In the genomic region with DNA sequence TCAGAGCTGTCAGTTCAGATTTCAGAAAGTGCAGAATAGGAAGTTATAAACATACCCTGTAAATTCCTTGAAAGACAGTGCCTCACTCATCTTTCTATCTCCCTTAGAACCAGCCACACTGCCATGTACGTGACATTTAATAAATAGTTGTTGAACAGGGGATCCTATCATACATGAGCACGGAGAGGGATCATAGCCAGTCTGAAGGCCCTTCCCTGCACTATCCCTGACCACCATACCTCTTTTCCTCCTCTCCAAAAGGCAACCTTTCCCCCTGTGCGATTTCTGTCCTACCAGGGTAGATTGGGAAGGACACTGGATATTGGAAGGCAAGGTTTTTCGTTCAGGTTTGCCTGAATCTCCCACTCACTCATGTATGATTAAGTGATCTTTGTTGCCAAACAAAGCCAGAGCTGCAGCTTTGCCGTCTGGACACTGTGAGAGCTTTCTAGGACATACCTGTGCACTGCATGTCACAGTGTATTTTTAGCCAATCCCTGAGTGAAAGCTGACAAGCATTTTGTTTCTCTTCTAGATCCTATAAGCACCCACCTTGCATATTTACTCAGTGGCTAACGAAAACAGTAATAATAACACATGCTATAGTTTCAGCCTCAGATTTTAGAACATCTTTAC, we compare ENCODE assay signal across 18 cellular contexts.
"Had no signal": no experiment of that assay in that cellular context is flagged by ENCODE, and none has a peak within 500 bp of the region (broad histone marks: within the 10 kb centered on the region; RNA-seq: fewer than 3 reads in every experiment).

No MANE protein-coding gene starts in this region.

- H3K9me3 Mint-ChIP-seq: activated CD4-positive, alpha-beta memory T cell treated with anti-CD3 and anti-CD28 coated beads for 36 hours; activated naive CD4-positive, alpha-beta T cell treated with anti-CD3 and anti-CD28 coated beads, Interleukin-2, amount 50 U/mL, for 24 hours; type B pancreatic cell had no signal

- DNase-seq: activated CD4-positive, alpha-beta memory T cell treated with anti-CD3 and anti-CD28 coated beads for 36 hours; activated CD4-positive, alpha-beta T cell treated with anti-CD3 and anti-CD28 coated beads for 36 hours; activated effector memory CD4-positive, alpha-beta T cell treated with Interleukin-2 at 50 U/mL for 16 hours; activated T-cell treated with anti-CD3 and anti-CD28 coated beads, Interleukin-2, amount 50 U/mL, for 4 hours; adrenal gland; central memory CD4-positive, alpha-beta T cell; effector memory CD4-positive, alpha-beta T cell; mesenchymal stem cell; occipital lobe; right lobe of liver; stimulated activated naive CD8-positive, alpha-beta T cell treated with anti-CD3 and anti-CD28 coated beads, Interleukin-15, Interleukin-2, amounts not matched to agents 100 U/mL and 50 U/mL, for 24 hours; WERI-Rb-1 had no signal

- H3K4me3 ChIP-seq: adrenal gland, right lobe of liver, suprapubic skin had no signal

- H3K4me1 ChIP-seq: adrenal gland, right lobe of liver, suprapubic skin had no signal

- H3K27me3 Mint-ChIP-seq: activated CD4-positive, alpha-beta memory T cell treated with anti-CD3 and anti-CD28 coated beads for 36 hours; activated CD4-positive, alpha-beta T cell treated with anti-CD3 and anti-CD28 coated beads for 36 hours; activated naive CD4-positive, alpha-beta T cell treated with anti-CD3 and anti-CD28 coated beads, Interleukin-2, amount 50 U/mL, for 24 hours; dendritic cell treated with granulocyte-macrophage colony-stimulating factor and Interleukin-4, amounts not matched to agents 40 ng/mL and 50 ng/mL, for 4 days; natural killer cell treated with Interleukin-12 subunit alpha and Interleukin-12 subunit beta and Interleukin-15 and Interleukin-18, amount 100 ng/mL, for 72 hours had no signal

- H3K4me1 Mint-ChIP-seq: activated CD4-positive, alpha-beta T cell treated with anti-CD3 and anti-CD28 coated beads for 36 hours; activated naive CD4-positive, alpha-beta T cell treated with anti-CD3 and anti-CD28 coated beads, Interleukin-2, amount 50 U/mL, for 24 hours had no signal

- H3K9me3 ChIP-seq: adrenal gland, right lobe of liver, suprapubic skin had no signal

- H3K36me3 Mint-ChIP-seq: activated CD4-positive, alpha-beta memory T cell treated with anti-CD3 and anti-CD28 coated beads for 36 hours; activated naive CD4-positive, alpha-beta T cell treated with anti-CD3 and anti-CD28 coated beads, Interleukin-2, amount 50 U/mL, for 24 hours; type B pancreatic cell had no signal

- H3K27me3 ChIP-seq: adrenal gland, right lobe of liver, suprapubic skin had no signal

- H3K27ac Mint-ChIP-seq: activated CD4-positive, alpha-beta memory T cell treated with anti-CD3 and anti-CD28 coated beads for 36 hours; activated CD4-positive, alpha-beta T cell treated with anti-CD3 and anti-CD28 coated beads for 36 hours; activated naive CD4-positive, alpha-beta T cell treated with anti-CD3 and anti-CD28 coated beads, Interleukin-2, amount 50 U/mL, for 24 hours; dendritic cell treated with granulocyte-macrophage colony-stimulating factor and Interleukin-4, amounts not matched to agents 40 ng/mL and 50 ng/mL, for 4 days; natural killer cell treated with Interleukin-12 subunit alpha and Interleukin-12 subunit beta and Interleukin-15 and Interleukin-18, amount 100 ng/mL, for 72 hours; type B pancreatic cell had no signal

- H3K4me3 Mint-ChIP-seq: activated CD4-positive, alpha-beta memory T cell treated with anti-CD3 and anti-CD28 coated beads for 36 hours; activated CD4-positive, alpha-beta T cell treated with anti-CD3 and anti-CD28 coated beads for 36 hours; activated naive CD4-positive, alpha-beta T cell treated with anti-CD3 and anti-CD28 coated beads, Interleukin-2, amount 50 U/mL, for 24 hours; activated T-cell treated with anti-CD3 and anti-CD28 coated beads, Interleukin-2, amount 50 U/mL, for 4 hours; dendritic cell treated with granulocyte-macrophage colony-stimulating factor and Interleukin-4, amounts not matched to agents 40 ng/mL and 50 ng/mL, for 4 days; natural killer cell treated with Interleukin-12 subunit alpha and Interleukin-12 subunit beta and Interleukin-15 and Interleukin-18, amount 100 ng/mL, for 72 hours; type B pancreatic cell had no signal

- H3K36me3 ChIP-seq: adrenal gland, right lobe of liver, suprapubic skin, WERI-Rb-1 had no signal

- ATAC-seq: activated CD4-positive, alpha-beta T cell treated with anti-CD3 and anti-CD28 coated beads for 36 hours; activated T-cell treated with anti-CD3 and anti-CD28 coated beads, Interleukin-2, amount 50 U/mL, for 4 hours; natural killer cell treated with Interleukin-12 subunit alpha and Interleukin-12 subunit beta and Interleukin-15 and Interleukin-18, amount 100 ng/mL, for 72 hours; right lobe of liver; stimulated activated naive CD8-positive, alpha-beta T cell treated with anti-CD3 and anti-CD28 coated beads, Interleukin-15, Interleukin-2, amounts not matched to agents 100 U/mL and 50 U/mL, for 24 hours had no signal

- H3K27ac ChIP-seq: adrenal gland, epithelial cell of prostate, right lobe of liver, suprapubic skin, WERI-Rb-1 had no signal
